8 cellular contexts compared by ENCODE assay signal in genomic region chr5:90529939-90530677, GRCh38. TPM values are rescaled to one million over a fixed set of nuclear protein-coding genes. Genes with fewer than 3 reads are reported as not detected.
DNase-seq lines count a peak whose midpoint lies in the region; ATAC-seq and TF ChIP-seq lines count a peak whose summit lies in the region.

No MANE protein-coding gene starts in this region.

- peaks cover 13 to 39% (median 31%) of the 10 kb centered on the region in 4 donors for H3K4me1 Mint-ChIP-seq in naive thymus-derived CD8-positive, alpha-beta T cell
- peaks cover 30% of the 10 kb centered on the region for H3K4me1 Mint-ChIP-seq in stimulated activated naive CD8-positive, alpha-beta T cell treated with anti-CD3 and anti-CD28 coated beads, Interleukin-15, Interleukin-2, amounts not matched to agents 100 ng/mL and 50 ng/mL, for 24 hours (ENCODE audit: low read depth)

- peak; percentile 80 for TF ChIP-seq CTCF in fibroblast of mammary gland (conservative IDR thresholded peaks at IDR 0.05; ENCODE audit: control insufficient read depth, insufficient read depth, low read depth, low read length)

- no peaks in the 10 kb centered on the region for H3K9me3 Mint-ChIP-seq in naive thymus-derived CD8-positive, alpha-beta T cell
- H3K9me3 Mint-ChIP-seq in stimulated activated naive CD8-positive, alpha-beta T cell treated with anti-CD3 and anti-CD28 coated beads, Interleukin-15, Interleukin-2, amounts not matched to agents 100 ng/mL and 50 ng/mL, for 24 hours, result no peaks in the 10 kb centered on the region

- POLR2A ChIA-PET in naive thymus-derived CD8-positive, alpha-beta T cell (lab: Charles Lee), result interaction anchor here (0.7 to 3.1 kb wide), 6 partner anchors 56 to 1640 kb away, joined by 3 to 50 read pairs (median 5); partner anchors contain the start of genes CETN3, MBLAC2 and POLR3G

- peaks cover 8 to 29% (median 14%) of the 10 kb centered on the region in 5 donors for H3K27me3 Mint-ChIP-seq in naive thymus-derived CD8-positive, alpha-beta T cell
- H3K27me3 Mint-ChIP-seq in stimulated activated naive CD8-positive, alpha-beta T cell treated with anti-CD3 and anti-CD28 coated beads, Interleukin-15, Interleukin-2, amounts not matched to agents 100 ng/mL and 50 ng/mL, for 24 hours, result peaks cover 11% of the 10 kb centered on the region

- DNase-seq in CMK (ENCODE audit: low read depth) (peak; percentile 24), NCI-H774 (lab: John Stamatoyannopoulos, UW) (peak; percentile 69), activated T-cell treated with anti-CD3 and anti-CD28 coated beads for 4 hours (peak; percentile 52), fibroblast of mammary gland (ENCODE audit: low read depth) (peak; percentile 89)
- DNase-seq in naive thymus-derived CD8-positive, alpha-beta T cell, result peak in 6 of 10 donors; percentile 17 to 93 (median 68)

- peaks cover 0 to 15% (median under 1%) of the 10 kb centered on the region in 3 donors for H3K36me3 Mint-ChIP-seq in naive thymus-derived CD8-positive, alpha-beta T cell
- H3K36me3 Mint-ChIP-seq in stimulated activated naive CD8-positive, alpha-beta T cell treated with anti-CD3 and anti-CD28 coated beads, Interleukin-15, Interleukin-2, amounts not matched to agents 100 ng/mL and 50 ng/mL, for 24 hours (ENCODE audit: low read depth), result peaks cover 5% of the 10 kb centered on the region

- H3K27ac Mint-ChIP-seq in naive thymus-derived CD8-positive, alpha-beta T cell, result peak overlapping the region; percentile 96 to 100 (median 99)
- peak overlapping the region; percentile 95 for H3K27ac Mint-ChIP-seq in stimulated activated naive CD8-positive, alpha-beta T cell treated with anti-CD3 and anti-CD28 coated beads, Interleukin-15, Interleukin-2, amounts not matched to agents 100 ng/mL and 50 ng/mL, for 24 hours

- peak overlapping the region; percentile 95 to 100 (median 100) for H3K4me3 Mint-ChIP-seq in naive thymus-derived CD8-positive, alpha-beta T cell
- peak overlapping the region; percentile 97 for H3K4me3 Mint-ChIP-seq in stimulated activated naive CD8-positive, alpha-beta T cell treated with anti-CD3 and anti-CD28 coated beads, Interleukin-15, Interleukin-2, amounts not matched to agents 100 ng/mL and 50 ng/mL, for 24 hours

- H3K4me3 ChIP-seq in fibroblast of mammary gland (ENCODE audit: control insufficient read depth, low read depth, low read length), result peak overlapping the region; percentile 100

- ATAC-seq in GM19351 (IDR thresholded peaks at IDR 0.05; ENCODE audit: unreplicated experiment), result peak; percentile 47
- peak; percentile 50 for ATAC-seq in HG03460 (IDR thresholded peaks at IDR 0.05; ENCODE audit: unreplicated experiment)
- ATAC-seq in naive thymus-derived CD8-positive, alpha-beta T cell, result peak; percentile 66 to 71

RNA-seq across cellular contexts. Expression of gene LYSMD3, which starts 0.7 kb away (rescaled TPM):
- total RNA-seq in naive thymus-derived CD8-positive, alpha-beta T cell, result 10 to 100 TPM; 25.1 to 26.9 TPM
- polyA plus RNA-seq in naive thymus-derived CD8-positive, alpha-beta T cell, result 1 to 10 TPM; 6.6 to 8.4 (median 7.1) TPM

RNA-seq across cellular contexts. Expression of gene ADGRV1, which starts 28.5 kb away (rescaled TPM):
- total RNA-seq in naive thymus-derived CD8-positive, alpha-beta T cell, result under 1 TPM; 0.08 to 0.13 TPM
- polyA plus RNA-seq in naive thymus-derived CD8-positive, alpha-beta T cell, result under 1 TPM in 1 of 3 donors, not detected in 2; 0.37 TPM

RNA-seq across cellular contexts. Expression of gene POLR3G, which starts 55.4 kb away (rescaled TPM):
- 1 to 10 TPM; 3.2 TPM for total RNA-seq in naive thymus-derived CD8-positive, alpha-beta T cell
- polyA plus RNA-seq in naive thymus-derived CD8-positive, alpha-beta T cell, result 1 to 10 TPM; 1.9 to 2.8 (median 2.1) TPM

RNA-seq across cellular contexts. Expression of gene MBLAC2, which starts 55.5 kb away (rescaled TPM):
- total RNA-seq in naive thymus-derived CD8-positive, alpha-beta T cell, result 10 to 100 TPM; 15.7 to 15.8 TPM
- 1 to 10 TPM; 4.7 to 5.7 (median 5.3) TPM for polyA plus RNA-seq in naive thymus-derived CD8-positive, alpha-beta T cell

Comparison
In these comparisons a context has a peak if more than half of its experiments do, and no peak if none do; other contexts are left out.
1. Peak in every context shown above with its lines: DNase-seq, ATAC-seq and H3K4me3 ChIP-seq.
2. DNase-seq: peak in every context shown above with its lines; median percentile 89 in fibroblast of mammary gland; 69 in NCI-H774; 68 in naive thymus-derived CD8-positive, alpha-beta T cell; 52 in activated T-cell treated with anti-CD3 and anti-CD28 coated beads for 4 hours; 24 in CMK.